ENCODE assay signal across 12 cellular contexts in genomic region chr16:86343111-86343642, GRCh38.
DNase-seq lines count a peak whose midpoint lies in the region; ATAC-seq and TF ChIP-seq lines count a peak whose summit lies in the region.
"Had no signal": no experiment of that assay in that cellular context is flagged by ENCODE, and none has a peak within 500 bp of the region (broad histone marks: within the 10 kb centered on the region; RNA-seq: fewer than 3 reads in every experiment).

No MANE protein-coding gene starts in this region.

- H3K4me1 Mint-ChIP-seq in HFFc6 (ENCODE audit: low read depth), result peaks cover 47% of the 10 kb centered on the region

- H3K27me3 ChIP-seq in lower lobe of right lung (ENCODE audit: low read depth), result peaks cover 13% of the 10 kb centered on the region
- peaks cover 56% of the 10 kb centered on the region for H3K27me3 ChIP-seq in suprapubic skin

- no peaks in the 10 kb centered on the region for H3K9me3 ChIP-seq in lower lobe of right lung
- no peaks in the 10 kb centered on the region for H3K9me3 ChIP-seq in suprapubic skin

- H3K4me3 Mint-ChIP-seq in HFFc6, result peak overlapping the region; percentile 73
- H3K4me3 Mint-ChIP-seq: effector memory CD8-positive, alpha-beta T cell; T-helper 1 cell treated with Interleukin-12 subunit alpha and Interleukin-12 subunit beta and Interleukin-4 antibody, amounts not matched to agents 30 μg/mL and 1 μg/mL, for 36 hours had no signal

- no peaks in the 10 kb centered on the region for H3K36me3 Mint-ChIP-seq in HFFc6 (ENCODE audit: low read depth)

- TF ChIP-seq POLR2A in suprapubic skin (IDR thresholded peaks at IDR 0.05), result no peak

- H3K4me1 ChIP-seq in lower lobe of right lung (peaks cover 15% of the 10 kb centered on the region), suprapubic skin (peaks cover 13% of the 10 kb centered on the region)

- peak overlapping the region; percentile 81 for H3K27ac ChIP-seq in lower lobe of right lung
- no peak overlapping the region for H3K27ac ChIP-seq in suprapubic skin

- peak; percentile 92 for TF ChIP-seq EP300 in suprapubic skin (IDR thresholded peaks at IDR 0.05)

- DNase-seq in HFFc6 (peak; percentile 76), dermis microvascular lymphatic vessel endothelial cell (ENCODE audit: low read depth in 2 of 2) (peak; percentile 58 to 82), lower lobe of right lung (no peak), suprapubic skin (ENCODE audit: low spot score in 2 of 2) (no peak), cerebellar cortex (ENCODE audit: low spot score) (no peak)
- no peak for DNase-seq in activated T-cell treated with anti-CD3 and anti-CD28 coated beads, Interleukin-2, amount 50 U/mL, for 1 hour
- no peak for DNase-seq in activated CD8-positive, alpha-beta memory T cell treated with anti-CD3 and anti-CD28 coated beads for 24 hours
- DNase-seq in activated CD4-positive, CD25-positive, alpha-beta regulatory T cell treated with anti-CD3 and anti-CD28 coated beads, Interleukin-2, amount 50 U/mL, for 72 hours, result no peak
- DNase-seq: effector memory CD8-positive, alpha-beta T cell; NCI-H526 treated with DMSO at 0.1 percent for 48 hours; stimulated activated CD4-positive, alpha-beta T cell treated with anti-CD3 and anti-CD28 coated beads, Interleukin-4, amount 100 ng/mL, for 1 hour had no signal

- no peaks in the 10 kb centered on the region; the same call in 1 of the 2 replicates for H3K27me3 Mint-ChIP-seq in HFFc6 (ENCODE audit: insufficient read depth)

- intact Hi-C loops in lower lobe of right lung (cut with DNase I), result no loop called here

- peak overlapping the region; percentile 86 for H3K27ac Mint-ChIP-seq in HFFc6
- H3K27ac Mint-ChIP-seq: effector memory CD8-positive, alpha-beta T cell; T-helper 1 cell treated with Interleukin-12 subunit alpha and Interleukin-12 subunit beta and Interleukin-4 antibody, amounts not matched to agents 30 μg/mL and 1 μg/mL, for 36 hours had no signal

- no peaks in the 10 kb centered on the region for H3K36me3 ChIP-seq in lower lobe of right lung
- no peaks in the 10 kb centered on the region for H3K36me3 ChIP-seq in suprapubic skin

- WGBS in suprapubic skin, result 21% methylated on average over 24 of the region's 24 CpGs

- peak; percentile 48 to 57 for ATAC-seq in lower lobe of right lung
- ATAC-seq: effector memory CD8-positive, alpha-beta T cell had no signal

- no peak for TF ChIP-seq CTCF in HFFc6 (IDR thresholded peaks at IDR 0.05)
- TF ChIP-seq CTCF in lower lobe of right lung (IDR thresholded peaks at IDR 0.05), result no peak
- no peak for TF ChIP-seq CTCF in suprapubic skin (IDR thresholded peaks at IDR 0.05)

- H3K4me3 ChIP-seq in lower lobe of right lung (peak overlapping the region; percentile 24), suprapubic skin (peak overlapping the region; percentile 8)

- H3K9me3 Mint-ChIP-seq in HFFc6, result no peaks in the 10 kb centered on the region
- H3K9me3 Mint-ChIP-seq: effector memory CD8-positive, alpha-beta T cell; T-helper 1 cell treated with Interleukin-12 subunit alpha and Interleukin-12 subunit beta and Interleukin-4 antibody, amounts not matched to agents 30 μg/mL and 1 μg/mL, for 36 hours had no signal

Comparison
In these comparisons a context has a peak if more than half of its experiments do, and no peak if none do; other contexts are left out.
1. DNase-seq: peak in HFFc6 (single experiment) and dermis microvascular lymphatic vessel endothelial cell (2 of 2); none in lower lobe of right lung (single experiment), suprapubic skin (0 of 2), activated T-cell treated with anti-CD3 and anti-CD28 coated beads, Interleukin-2, amount 50 U/mL, for 1 hour (single experiment), cerebellar cortex (single experiment), activated CD8-positive, alpha-beta memory T cell treated with anti-CD3 and anti-CD28 coated beads for 24 hours (single experiment) and activated CD4-positive, CD25-positive, alpha-beta regulatory T cell treated with anti-CD3 and anti-CD28 coated beads, Interleukin-2, amount 50 U/mL, for 72 hours (single experiment).